In genomic region chr5:98772415-98773213, GRCh38 we compare ENCODE assay signal across 8 cellular contexts. TPM values are rescaled to one million over a fixed set of nuclear protein-coding genes. Genes with fewer than 3 reads are reported as not detected.
DNase-seq lines count a peak whose midpoint lies in the region; ATAC-seq and TF ChIP-seq lines count a peak whose summit lies in the region.

No MANE protein-coding gene starts in this region.

- H3K27ac Mint-ChIP-seq in activated CD8-positive, alpha-beta memory T cell treated with anti-CD3 and anti-CD28 coated beads, Interleukin-2, amount 10 ng/mL, durations not matched to agents 7 days and 5 days = peak overlapping the region; percentile 42

- no peaks in the 10 kb centered on the region for H3K36me3 ChIP-seq in mucosa of descending colon (ENCODE audit: low read depth)

- in situ Hi-C loops in G401 (cut with HindIII; ENCODE audit: low sequenced_read_pairs) = no loop called here

- DNase-seq in G401 (ENCODE audit: low spot score) (peak; percentile 90), NCI-H446 (lab: John Stamatoyannopoulos, UW) (peak; percentile 88 to 89), epithelial cell of esophagus (ENCODE audit: low read depth) (peak; percentile 93), mucosa of descending colon (peak; percentile 84 to 90 (median 88))
- peak; percentile 60 for DNase-seq in activated CD8-positive, alpha-beta memory T cell treated with anti-CD3 and anti-CD28 coated beads, Interleukin-2, amount 10 ng/mL, durations not matched to agents 7 days and 5 days
- DNase-seq in stimulated activated naive CD8-positive, alpha-beta T cell treated with anti-CD3 and anti-CD28 coated beads, Interleukin-15, Interleukin-2, amounts not matched to agents 100 U/mL and 50 U/mL, for 24 hours = peak; percentile 50

- peak overlapping the region; percentile 87 for H3K4me3 Mint-ChIP-seq in activated CD8-positive, alpha-beta memory T cell treated with anti-CD3 and anti-CD28 coated beads, Interleukin-2, amount 10 ng/mL, durations not matched to agents 7 days and 5 days

- intact Hi-C loops in mucosa of descending colon (cut with DNase I, micrococcal nuclease) = no loop called here

- peaks cover 19% of the 10 kb centered on the region for H3K4me1 ChIP-seq in mucosa of descending colon (ENCODE audit: low read depth)

- TF ChIP-seq CTCF in epithelial cell of esophagus (IDR thresholded peaks at IDR 0.05; ENCODE audit: insufficient read depth, low read depth, low read length, missing control alignments) (no peak), mucosa of descending colon (IDR thresholded peaks at IDR 0.05) (no peak)

- peaks cover 77% of the 10 kb centered on the region for H3K27me3 Mint-ChIP-seq in activated CD8-positive, alpha-beta memory T cell treated with anti-CD3 and anti-CD28 coated beads, Interleukin-2, amount 10 ng/mL, durations not matched to agents 7 days and 5 days

- H3K4me3 ChIP-seq in epithelial cell of esophagus (ENCODE audit: low read length) = peak overlapping the region; percentile 83
- no peak overlapping the region for H3K4me3 ChIP-seq in mucosa of descending colon

- CTCF ChIA-PET in activated CD8-positive, alpha-beta memory T cell treated with anti-CD3 and anti-CD28 coated beads, Interleukin-2, amount 10 ng/mL, durations not matched to agents 7 days and 5 days (lab: Charles Lee) = interaction anchor here (1.0 to 6.0 kb wide), 5 partner anchors 10 to 288 kb away, joined by 3 to 60 read pairs (median 4); no protein-coding TSS in a partner anchor

- H3K36me3 Mint-ChIP-seq in activated CD8-positive, alpha-beta memory T cell treated with anti-CD3 and anti-CD28 coated beads, Interleukin-2, amount 10 ng/mL, durations not matched to agents 7 days and 5 days = no peaks in the 10 kb centered on the region

- peaks cover 47% of the 10 kb centered on the region for H3K4me1 Mint-ChIP-seq in activated CD8-positive, alpha-beta memory T cell treated with anti-CD3 and anti-CD28 coated beads, Interleukin-2, amount 10 ng/mL, durations not matched to agents 7 days and 5 days

- H3K9me3 ChIP-seq in mucosa of descending colon = no peaks in the 10 kb centered on the region

- H3K9me3 Mint-ChIP-seq in activated CD8-positive, alpha-beta memory T cell treated with anti-CD3 and anti-CD28 coated beads, Interleukin-2, amount 10 ng/mL, durations not matched to agents 7 days and 5 days (ENCODE audit: low read depth) = no peaks in the 10 kb centered on the region

- ATAC-seq in HG02970 (IDR thresholded peaks at IDR 0.05; ENCODE audit: low FRiP score, unreplicated experiment) = peak; percentile 9
- peak; percentile 11 for ATAC-seq in activated CD8-positive, alpha-beta memory T cell treated with anti-CD3 and anti-CD28 coated beads, Interleukin-2, amount 10 ng/mL, durations not matched to agents 7 days and 5 days
- peak; percentile 54 for ATAC-seq in mucosa of descending colon
- peak; percentile 31 for ATAC-seq in stimulated activated naive CD8-positive, alpha-beta T cell treated with anti-CD3 and anti-CD28 coated beads, Interleukin-15, Interleukin-2, amounts not matched to agents 100 U/mL and 50 U/mL, for 24 hours
- ATAC-seq in HG03159 (IDR thresholded peaks at IDR 0.05; ENCODE audit: unreplicated experiment) = no peak

RNA-seq across cellular contexts. Expression of gene RGMB, which starts 0.8 kb away (rescaled TPM):
- 0.49 and 1.2 TPM in 2 replicates for total RNA-seq in G401 (2014; rRNA removed; shearing (Covaris generic))
- total RNA-seq in activated CD8-positive, alpha-beta memory T cell treated with anti-CD3 and anti-CD28 coated beads, Interleukin-2, amount 10 ng/mL, durations not matched to agents 7 days and 5 days = 1 to 10 TPM; 1.1 to 1.3 TPM
- total RNA-seq in mucosa of descending colon = 10 to 100 TPM; 38.2 to 76.6 (median 60.7) TPM

Comparison
In these comparisons a context has a peak if more than half of its experiments do, and no peak if none do; other contexts are left out.
1. RNA of gene RGMB, which starts 0.8 kb away (total RNA-seq): 38.2 to 76.6 TPM in mucosa of descending colon; 1.1 to 1.3 TPM in activated CD8-positive, alpha-beta memory T cell treated with anti-CD3 and anti-CD28 coated beads, Interleukin-2, amount 10 ng/mL, durations not matched to agents 7 days and 5 days and 0.49 to 1.2 TPM in G401; every median in the first group is over 10 times any median in the second.
2. Peak in every context shown above with its lines, with median percentiles within 50 percentile points of each other: DNase-seq.